ENCODE assay signal across 28 cellular contexts in the genomic region with DNA sequence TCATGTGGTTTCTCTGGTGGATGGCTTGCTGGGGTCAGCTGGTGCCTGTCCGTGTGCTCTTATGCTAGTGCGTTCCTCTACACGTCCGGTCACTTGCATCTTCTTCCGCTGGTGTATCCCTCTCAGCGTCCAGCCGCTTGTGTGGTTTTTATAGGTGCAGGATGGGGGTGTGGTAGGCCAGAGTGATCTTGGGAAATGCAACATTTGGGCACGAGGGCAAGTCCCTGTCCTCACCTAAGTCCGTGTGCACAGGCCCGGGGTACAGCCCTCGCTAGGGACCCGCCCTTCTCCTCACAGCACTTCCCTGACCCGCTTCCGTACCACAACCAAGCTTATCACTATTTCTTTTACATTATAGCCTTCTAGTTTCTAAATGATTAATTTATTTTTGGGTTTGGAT. TPM values are rescaled to one million over a fixed set of nuclear protein-coding genes. Genes with fewer than 3 reads are reported as not detected.
DNase-seq lines count a peak whose midpoint lies in the region; ATAC-seq and TF ChIP-seq lines count a peak whose summit lies in the region.
"Had no signal": no experiment of that assay in that cellular context is flagged by ENCODE, and none has a peak within 500 bp of the region (broad histone marks: within the 10 kb centered on the region; RNA-seq: fewer than 3 reads in every experiment).

No MANE protein-coding gene starts in this region.

- peaks cover 7% of the 10 kb centered on the region for H3K4me1 ChIP-seq in neural progenitor cell
- H3K4me1 ChIP-seq in trophoblast cell (ENCODE audit: control insufficient read depth in 1 of 2, insufficient read depth in 2 of 2, low read length in 2 of 2) = no peaks in the 10 kb centered on the region
- H3K4me1 ChIP-seq: BE2C had no signal

- H2AFZ ChIP-seq in neural progenitor cell (replicated peaks) (peak overlapping the region; percentile 17), trophoblast cell (ENCODE audit: insufficient read depth, low read length, poor library complexity) (no peak overlapping the region)

- no peak overlapping the region for H3K14ac ChIP-seq in trophoblast cell (ENCODE audit: low read length)

- intact Hi-C loops in Right ventricle myocardium inferior (cut with DNase I) = no loop called here
- intact Hi-C loops in Right ventricle myocardium superior (cut with DNase I) = no loop called here

- ATAC-seq in Right ventricle myocardium inferior = no peak
- no peak for ATAC-seq in Right ventricle myocardium superior (ENCODE audit: poor library complexity)
- ATAC-seq: GM12878 had no signal

- no peaks in the 10 kb centered on the region for H3K4me1 Mint-ChIP-seq in neural progenitor cell
- H3K4me1 Mint-ChIP-seq: CD14-positive monocyte; CD4-positive, alpha-beta memory T cell; CD4-positive, CD25-positive, alpha-beta regulatory T cell; CD8-positive, alpha-beta memory T cell had no signal

- no peak overlapping the region for H3K27ac Mint-ChIP-seq in neural progenitor cell
- H3K27ac Mint-ChIP-seq: CD14-positive monocyte; CD4-positive, alpha-beta memory T cell; CD4-positive, CD25-positive, alpha-beta regulatory T cell; CD8-positive, alpha-beta memory T cell had no signal

- no peak overlapping the region for H2AK5ac ChIP-seq in trophoblast cell (ENCODE audit: low read length)

- H3K36me3 ChIP-seq in neural progenitor cell (no peaks in the 10 kb centered on the region), trophoblast cell (ENCODE audit: control insufficient read depth in 1 of 2, insufficient read depth in 2 of 2, low read length in 2 of 2) (no peaks in the 10 kb centered on the region)
- H3K36me3 ChIP-seq: BE2C, BLaER1 had no signal

- H3K36me3 Mint-ChIP-seq in neural progenitor cell = no peaks in the 10 kb centered on the region
- H3K36me3 Mint-ChIP-seq: CD14-positive monocyte; CD4-positive, alpha-beta memory T cell; CD4-positive, CD25-positive, alpha-beta regulatory T cell; CD8-positive, alpha-beta memory T cell had no signal

- no peak overlapping the region for H3K27ac ChIP-seq in neural progenitor cell
- H3K27ac ChIP-seq in trophoblast cell (ENCODE audit: low read depth, low read length) = no peak overlapping the region
- H3K27ac ChIP-seq: 22Rv1, BLaER1 had no signal

- H3K9ac ChIP-seq in neural progenitor cell (no peak overlapping the region), trophoblast cell (ENCODE audit: low read length) (no peak overlapping the region)
- H3K9ac ChIP-seq: BLaER1 had no signal

- no peak overlapping the region for H3K4me3 ChIP-seq in neural progenitor cell
- peak overlapping the region; percentile 4 for H3K4me3 ChIP-seq in trophoblast cell (ENCODE audit: low read depth, low read length)
- H3K4me3 ChIP-seq: BLaER1, GM12878 had no signal

- H3K4me2 ChIP-seq in neural progenitor cell (no peak overlapping the region), trophoblast cell (ENCODE audit: low read length) (no peak overlapping the region)

- no peaks in the 10 kb centered on the region for H3K27me3 ChIP-seq in neural progenitor cell
- H3K27me3 ChIP-seq in trophoblast cell (ENCODE audit: insufficient read depth, low read length) = no peaks in the 10 kb centered on the region
- H3K27me3 ChIP-seq: BE2C, BLaER1 had no signal

- H4K91ac ChIP-seq in trophoblast cell (ENCODE audit: low read depth, low read length) = no peak overlapping the region

- H3K9me3 Mint-ChIP-seq in neural progenitor cell = no peaks in the 10 kb centered on the region

- no peak overlapping the region for H3K18ac ChIP-seq in trophoblast cell (ENCODE audit: low read length)

- no peak overlapping the region for H2BK12ac ChIP-seq in trophoblast cell (ENCODE audit: low read length)

- WGBS in trophoblast cell (ENCODE audit: extremely low coverage, insufficient coverage, insufficient read length) = no CpG with 5 or more reads among the region's 14 CpGs

- H3K79me2 ChIP-seq in neural progenitor cell (ENCODE audit: low read depth) (no peaks in the 10 kb centered on the region), trophoblast cell (ENCODE audit: control insufficient read depth, insufficient read depth, low read length, poor library complexity) (no peaks in the 10 kb centered on the region)

- no peak overlapping the region for H3K23ac ChIP-seq in trophoblast cell (ENCODE audit: low read length)

- no peak overlapping the region for H3K4me3 Mint-ChIP-seq in neural progenitor cell
- H3K4me3 Mint-ChIP-seq: CD14-positive monocyte; CD4-positive, alpha-beta memory T cell; CD4-positive, CD25-positive, alpha-beta regulatory T cell; CD8-positive, alpha-beta memory T cell had no signal

- H2BK120ac ChIP-seq in trophoblast cell (ENCODE audit: insufficient read depth, low read length, poor library complexity) = no peak overlapping the region

- H4K8ac ChIP-seq in trophoblast cell (ENCODE audit: low read depth, low read length) = no peak overlapping the region

- no peak for TF ChIP-seq CTCF in neural progenitor cell (IDR thresholded peaks at IDR 0.05)

- H4K20me1 ChIP-seq in neural progenitor cell (ENCODE audit: low read depth) = no peaks in the 10 kb centered on the region
- H4K20me1 ChIP-seq: BLaER1 had no signal

- no peaks in the 10 kb centered on the region for H3K9me3 ChIP-seq in neural progenitor cell (ENCODE audit: low read depth)
- no peaks in the 10 kb centered on the region for H3K9me3 ChIP-seq in trophoblast cell (ENCODE audit: insufficient read depth, low read depth, low read length)
- H3K9me3 ChIP-seq: BE2C had no signal

- H3K27me3 Mint-ChIP-seq in neural progenitor cell (ENCODE audit: insufficient read depth, low read depth) = peaks cover 4% of the 10 kb centered on the region
- H3K27me3 Mint-ChIP-seq: CD4-positive, alpha-beta memory T cell; CD4-positive, CD25-positive, alpha-beta regulatory T cell; CD8-positive, alpha-beta memory T cell had no signal

- H2BK5ac ChIP-seq in trophoblast cell (ENCODE audit: low read depth, low read length, poor library complexity) = no peak overlapping the region

- no peak overlapping the region for H3K4ac ChIP-seq in trophoblast cell (ENCODE audit: low read depth, low read length)

- DNase-seq in Right ventricle myocardium inferior (ENCODE audit: missing footprints) = peak; percentile 39
- no peak for DNase-seq in Right ventricle myocardium superior
- DNase-seq in neural progenitor cell (ENCODE audit: low spot score) = no peak
- no peak for DNase-seq in trophoblast cell
- no peak for DNase-seq in NCI-H524 (lab: John Stamatoyannopoulos, UW)
- DNase-seq in dermis blood vessel endothelial cell = no peak
- DNase-seq: ACHN; BE2C; C1 segment of cervical spinal cord; CD4-positive, alpha-beta memory T cell; CD4-positive, CD25-positive, alpha-beta regulatory T cell; CD8-positive, alpha-beta memory T cell; COR-L47; DMS 273 treated with DMSO at 0.1 percent for 48 hours; DMS153; DMS53; DMS79; DND-41; EL; GDM1 had no signal

- no peak overlapping the region for H4K12ac ChIP-seq in trophoblast cell (ENCODE audit: low read depth, low read length)

- H3K79me1 ChIP-seq in trophoblast cell (ENCODE audit: low read length) = no peaks in the 10 kb centered on the region

- no peaks in the 10 kb centered on the region for H3F3A ChIP-seq in neural progenitor cell (ENCODE audit: low read depth)

RNA-seq across cellular contexts. Expression of a gene that starts 17.3 kb away (rescaled TPM):
- 2.1 TPM for total RNA-seq in Right ventricle myocardium inferior
- 1.2 TPM for total RNA-seq in Right ventricle myocardium superior
- total RNA-seq in neural progenitor cell (ENCODE audit: low replicate concordance) = not detected in 2 replicates
- 0.24 and 0.25 TPM in 2 replicates for polyA plus RNA-seq in trophoblast cell (2013)
- total RNA-seq in dermis blood vessel endothelial cell = 0.34 TPM in 1 of 2 replicates, not detected in the other
- total RNA-seq: A673; CD4-positive, alpha-beta memory T cell; CD4-positive, CD25-positive, alpha-beta regulatory T cell; CD8-positive, alpha-beta memory T cell; Daoy; G401 had no signal
- polyA plus RNA-seq: AG04450; CD14-positive monocyte; CD4-positive, alpha-beta memory T cell; CD4-positive, CD25-positive, alpha-beta regulatory T cell; CD8-positive, alpha-beta memory T cell had no signal
